In genomic region chr3:14223595-14223994, GRCh38 we compare ENCODE assay signal across 1 cellular context.
TF ChIP-seq lines count a peak whose summit lies in the region.

No MANE protein-coding gene starts in this region.

TF ChIP-seq in IMR-90, 13 proteins besides CTCF, POLR2A, EP300 and RAD21:
- TF ChIP-seq NFE2L2 (IDR thresholded peaks at IDR 0.05; ENCODE audit: low read depth, low read length) (no peak), MAFK (IDR thresholded peaks at IDR 0.05; ENCODE audit: low read depth, low read length) (no peak), MXI1 (IDR thresholded peaks at IDR 0.05; ENCODE audit: borderline replicate concordance, low read depth, low read length) (no peak), ELK1 (IDR thresholded peaks at IDR 0.05; ENCODE audit: borderline replicate concordance, low read depth, low read length) (no peak), SMC3 (IDR thresholded peaks at IDR 0.05; ENCODE audit: low read depth, low read length) (no peak), BHLHE40 (IDR thresholded peaks at IDR 0.05; ENCODE audit: low read depth, low read length) (no peak), CHD1 (IDR thresholded peaks at IDR 0.05; ENCODE audit: low read depth, low read length) (no peak), RFX5 (IDR thresholded peaks at IDR 0.05; ENCODE audit: low read depth, low read length) (no peak), USF2 (IDR thresholded peaks at IDR 0.05; ENCODE audit: low read depth, low read length) (no peak), RCOR1 (IDR thresholded peaks at IDR 0.05; ENCODE audit: insufficient replicate concordance, low read length) (no peak), MAZ (IDR thresholded peaks at IDR 0.05; ENCODE audit: borderline replicate concordance, low read depth, low read length) (no peak), CEBPB (IDR thresholded peaks at IDR 0.05; ENCODE audit: low read depth, low read length) (no peak), FOS (IDR thresholded peaks at IDR 0.05; ENCODE audit: low read depth, low read length) (no peak)
